ENCODE assay signal across 26 cellular contexts in the genomic region with DNA sequence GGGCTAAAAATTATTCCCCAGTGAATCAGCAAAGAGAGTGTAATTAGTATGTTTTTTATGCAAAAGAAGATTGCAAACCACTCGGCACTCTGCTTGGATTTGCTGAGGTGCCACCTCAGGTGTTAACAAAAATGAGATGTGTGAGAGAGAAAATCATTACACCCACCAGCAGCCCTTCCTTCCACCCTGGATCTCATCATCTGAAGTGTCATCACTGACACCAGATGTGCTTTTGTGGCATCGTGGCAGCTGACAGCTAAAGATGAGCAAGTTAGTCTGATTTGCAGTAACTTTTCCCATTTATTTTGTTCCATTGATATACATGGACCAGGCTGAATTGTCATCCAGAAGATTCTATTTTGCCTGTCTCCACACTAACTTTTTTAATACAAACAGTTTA. TPM values are rescaled to one million over a fixed set of nuclear protein-coding genes. Genes with fewer than 3 reads are reported as not detected.
DNase-seq lines count a peak whose midpoint lies in the region; FAIRE-seq and TF ChIP-seq lines count a peak whose summit lies in the region.
"Had no signal": no experiment of that assay in that cellular context is flagged by ENCODE, and none has a peak within 500 bp of the region (broad histone marks: within the 10 kb centered on the region; RNA-seq: fewer than 3 reads in every experiment).

No MANE protein-coding gene starts in this region.

- no peak for TF ChIP-seq POLR2A in H1 (IDR thresholded peaks at IDR 0.05; ENCODE audit: control extremely low read depth in 1 of 2, low read depth in 2 of 2, low read length in 2 of 2)

- H3K27ac ChIP-seq in H1 (ENCODE audit: low read depth, low read length), result no peak overlapping the region
- H3K27ac ChIP-seq: BLaER1 had no signal

- no peak overlapping the region for H2AK5ac ChIP-seq in H1 (ENCODE audit: low read depth, low read length)

- TF ChIP-seq EP300 in H1 (IDR thresholded peaks at IDR 0.05; ENCODE audit: borderline replicate concordance in 1 of 2, low read depth in 2 of 2, low read length in 2 of 2), result no peak

- no peak overlapping the region for H4K91ac ChIP-seq in H1 (replicated peaks; ENCODE audit: insufficient read length, low read length)

- intact Hi-C loops in head of caudate nucleus (cut with DNase I), result no loop called here

- WGBS in H1 (ENCODE audit: extremely low coverage in 1 of 2, insufficient coverage in 1 of 2, insufficient read length in 1 of 2, insufficient replicate concordance in 2 of 2, low coverage in 1 of 2, low lambda C conversion rate in 2 of 2, missing lambda C conversion rate in 1 of 2), 2 experiments, result 88% methylated on average over 2 of the region's 2 CpGs; no CpG with 5 or more reads in 1 of the 2 experiments

- no peak overlapping the region for H3K4ac ChIP-seq in H1 (replicated peaks; ENCODE audit: insufficient read length, low read depth, low read length)

- no peak overlapping the region for H2BK120ac ChIP-seq in H1 (replicated peaks; ENCODE audit: low read depth, low read length)

- H2BK5ac ChIP-seq in H1 (ENCODE audit: low read depth, low read length), result no peak overlapping the region

- no peaks in the 10 kb centered on the region for H4K20me1 ChIP-seq in H1 (replicated peaks in 1 of 2; ENCODE audit: control insufficient read depth in 1 of 2, insufficient read depth in 2 of 2, low read length in 2 of 2)
- H4K20me1 ChIP-seq: BLaER1 had no signal

- H3K9me3 ChIP-seq in H1 (ENCODE audit: insufficient read depth in 2 of 2, low read depth in 1 of 2, low read length in 1 of 2), result peaks cover 6 to 8% of the 10 kb centered on the region in 2 experiments; a peak in 3 of 4 replicates
- H3K9me3 ChIP-seq: BE2C, BLaER1 had no signal

- H3K4me3 ChIP-seq in H1 (ENCODE audit: extremely low read depth in 1 of 4, insufficient read depth in 2 of 4, low read depth in 3 of 4, low read length in 4 of 4), result no peak overlapping the region
- H3K4me3 ChIP-seq: BLaER1, GM12878 had no signal

- no peak overlapping the region for H3K18ac ChIP-seq in H1 (ENCODE audit: extremely low read depth, low read length)

- no peak overlapping the region for H2AFZ ChIP-seq in H1 (ENCODE audit: low read length)

- no peaks in the 10 kb centered on the region for H3K27me3 ChIP-seq in H1 (replicated peaks in 1 of 4; ENCODE audit: control insufficient read depth in 3 of 4, extremely low read depth in 1 of 4, insufficient read depth in 3 of 4, low read length in 3 of 4)
- H3K27me3 ChIP-seq: BE2C, BLaER1 had no signal

- no peaks in the 10 kb centered on the region for H3K79me2 ChIP-seq in H1 (ENCODE audit: control insufficient read depth in 1 of 2, insufficient read depth in 2 of 2, low read length in 2 of 2)

- TF ChIP-seq CTCF in H1 (IDR thresholded peaks at IDR 0.05; ENCODE audit: control extremely low read depth in 1 of 3, insufficient read depth in 1 of 3, low read depth in 1 of 3, low read length in 3 of 3), result no peak

- H4K8ac ChIP-seq in H1 (ENCODE audit: extremely low read depth, insufficient read depth, low read length), result no peak overlapping the region

- H4K5ac ChIP-seq in H1 (ENCODE audit: insufficient read length, low read depth, low read length), result no peak overlapping the region

- H2BK15ac ChIP-seq in H1 (ENCODE audit: low read length), result peak overlapping the region; percentile 8; the same call in 1 of the 2 replicates

- no peak overlapping the region for H3K23ac ChIP-seq in H1 (ENCODE audit: insufficient read length)

- no peaks in the 10 kb centered on the region for H3K23me2 ChIP-seq in H1 (ENCODE audit: low read depth, low read length)

- POLR2A ChIA-PET in H1 (lab: Charles Lee; ENCODE audit: partially characterized antibody) (no interaction called here), HEK293T (lab: Yijun Ruan, JAX) (no interaction called here)

- CTCF ChIA-PET in H1 (lab: Charles Lee; ENCODE audit: partially characterized antibody), result no interaction called here
- CTCF ChIA-PET in HEK293T (lab: Yijun Ruan, JAX), result no interaction called here

- FAIRE-seq in H1 (lab: Jason Lieb, UNC), result no peak
- FAIRE-seq: A204.1, GM12878, GM12892, GM18507, GM19239 had no signal

- no peaks in the 10 kb centered on the region for H3K79me1 ChIP-seq in H1 (ENCODE audit: low read depth, low read length)

- H3K9ac ChIP-seq in H1 (replicated peaks in 1 of 4; ENCODE audit: extremely low read depth in 1 of 4, low read depth in 3 of 4, low read length in 3 of 4), result no peak overlapping the region
- H3K9ac ChIP-seq: BLaER1 had no signal

- H3K14ac ChIP-seq in H1 (ENCODE audit: insufficient read length), result no peak overlapping the region

- no peak overlapping the region for H3K4me2 ChIP-seq in H1 (ENCODE audit: insufficient read depth in 1 of 2, low read depth in 2 of 2, low read length in 2 of 2)
- H3K4me2 ChIP-seq: BLaER1 had no signal

- no peak for TF ChIP-seq RAD21 in H1 (IDR thresholded peaks at IDR 0.05 in 1 of 2, conservative IDR thresholded peaks at IDR 0.05 in 1 of 2; ENCODE audit: low read depth in 2 of 2, low read length in 2 of 2)

- peaks cover 0 to 4% (median 0%) of the 10 kb centered on the region in 4 experiments; a peak in 1 of 8 replicates for H3K36me3 ChIP-seq in H1 (ENCODE audit: control insufficient read depth in 2 of 4, insufficient read depth in 4 of 4, low read length in 3 of 4)
- H3K36me3 ChIP-seq: BE2C, BLaER1 had no signal

- H3K4me1 ChIP-seq in H1 (replicated peaks in 1 of 4; ENCODE audit: control insufficient read depth in 3 of 4, insufficient read depth in 4 of 4, low read length in 3 of 4), result no peaks in the 10 kb centered on the region
- H3K4me1 ChIP-seq: BLaER1 had no signal

- no peak overlapping the region for H2BK20ac ChIP-seq in H1 (ENCODE audit: low read length)

- no peak overlapping the region for H2BK12ac ChIP-seq in H1 (ENCODE audit: low read depth, low read length)

- no peak overlapping the region for H3K56ac ChIP-seq in H1 (replicated peaks; ENCODE audit: insufficient read length, low read depth, low read length)

- no peak for DNase-seq in H1 (ENCODE audit: low read depth in 1 of 2, low spot score in 2 of 2)
- DNase-seq in head of caudate nucleus, result peak in 31 of 42 donors; percentile 9 to 83 (median 36)
- no peak for DNase-seq in dedifferentiated amniotic fluid mesenchymal stem cell (ENCODE audit: extremely low spot score)
- no peak for DNase-seq in HEK293T (ENCODE audit: extremely low spot score)
- no peak for DNase-seq in stimulated activated CD4-positive, alpha-beta T cell treated with anti-CD3 and anti-CD28 coated beads, Interleukin-2, amount 100 ng/mL, for 24 hours
- DNase-seq: 8988T; ACHN; BE2C; C1 segment of cervical spinal cord; CD4-positive, alpha-beta memory T cell; CD4-positive, CD25-positive, alpha-beta regulatory T cell; CD8-positive, alpha-beta memory T cell; COR-L47; DMS 273 treated with DMSO at 0.1 percent for 48 hours; DMS153; DMS53; DMS79; DND-41; EL; GDM1 had no signal

TF ChIP-seq in H1, 55 proteins besides CTCF, POLR2A, EP300 and RAD21 (continues in another document):
- TF ChIP-seq FOSL1 (IDR thresholded peaks at IDR 0.05; ENCODE audit: insufficient read depth, low read depth, low read length), result no peak
- no peak for TF ChIP-seq RBBP5 (IDR thresholded peaks at IDR 0.05; ENCODE audit: borderline replicate concordance, low read depth, low read length)
- TF ChIP-seq POLR2AphosphoS5 (IDR thresholded peaks at IDR 0.05; ENCODE audit: low read depth, low read length), result no peak
- no peak for TF ChIP-seq ZNF274 (IDR thresholded peaks at IDR 0.05; ENCODE audit: borderline replicate concordance, extremely low read depth, low read length)
- no peak for TF ChIP-seq RFX5 (IDR thresholded peaks at IDR 0.05; ENCODE audit: borderline replicate concordance, low read depth, low read length)
- no peak for TF ChIP-seq TEAD4 (IDR thresholded peaks at IDR 0.05; ENCODE audit: low read depth, low read length)
- TF ChIP-seq CTBP2 (IDR thresholded peaks at IDR 0.05; ENCODE audit: borderline replicate concordance, insufficient read depth, insufficient read length, low read length), result no peak
- TF ChIP-seq RXRA (IDR thresholded peaks at IDR 0.05; ENCODE audit: insufficient read depth, low read depth, low read length), result no peak

TF ChIP-seq in HEK293T, 16 proteins besides CTCF, POLR2A, EP300 and RAD21:
- TF ChIP-seq TARDBP (IDR thresholded peaks at IDR 0.05) (no peak), SUZ12 (IDR thresholded peaks at IDR 0.05) (no peak), HDGF (IDR thresholded peaks at IDR 0.05; ENCODE audit: borderline replicate concordance) (no peak), ZNF384 (IDR thresholded peaks at IDR 0.05) (no peak), LEF1 (IDR thresholded peaks at IDR 0.05; ENCODE audit: borderline replicate concordance) (no peak), L3MBTL2 (conservative IDR thresholded peaks at IDR 0.05) (no peak), NFRKB (IDR thresholded peaks at IDR 0.05) (no peak), ELF4 (IDR thresholded peaks at IDR 0.05) (no peak), FOXK2 (IDR thresholded peaks at IDR 0.05) (no peak), FOXM1 (IDR thresholded peaks at IDR 0.05; ENCODE audit: borderline replicate concordance) (no peak), CTBP1 (IDR thresholded peaks at IDR 0.05; ENCODE audit: borderline replicate concordance) (no peak), FOXA1 (IDR thresholded peaks at IDR 0.05) (no peak), SP1 (IDR thresholded peaks at IDR 0.05) (no peak), ARNT (IDR thresholded peaks at IDR 0.05) (no peak), BHLHE40 (IDR thresholded peaks at IDR 0.05; ENCODE audit: borderline replicate concordance) (no peak)
- TF ChIP-seq, protein P1, sequence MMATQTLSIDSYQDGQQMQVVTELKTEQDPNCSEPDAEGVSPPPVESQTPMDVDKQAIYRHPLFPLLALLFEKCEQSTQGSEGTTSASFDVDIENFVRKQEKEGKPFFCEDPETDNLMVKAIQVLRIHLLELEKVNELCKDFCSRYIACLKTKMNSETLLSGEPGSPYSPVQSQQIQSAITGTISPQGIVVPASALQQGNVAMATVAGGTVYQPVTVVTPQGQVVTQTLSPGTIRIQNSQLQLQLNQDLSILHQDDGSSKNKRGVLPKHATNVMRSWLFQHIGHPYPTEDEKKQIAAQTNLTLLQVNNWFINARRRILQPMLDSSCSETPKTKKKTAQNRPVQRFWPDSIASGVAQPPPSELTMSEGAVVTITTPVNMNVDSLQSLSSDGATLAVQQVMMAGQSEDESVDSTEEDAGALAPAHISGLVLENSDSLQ (IDR thresholded peaks at IDR 0.05), result no peak

RNA-seq across cellular contexts. Expression of a gene that starts 44.6 kb away (rescaled TPM):
- total RNA-seq in H1 (2021; fragmentation: NEBNext Ultra II Directional; extraction: Animal tissue kit (Norgen Biotek cat#: 25700)), result 142 and 151 TPM in 2 replicates
- polyA plus RNA-seq in H1 (2011; rRNA removed), result 73.1 and 87.7 TPM in 2 replicates
- polyA plus RNA-seq in H1 (2011; cell fraction: cytosol; rRNA removed), result 113 TPM
- polyA plus RNA-seq in H1 (2011; cell fraction: nucleus; rRNA removed), result 125 TPM
- 117 to 168 TPM (median 134 TPM) in 4 replicates for polyA plus RNA-seq in H1 (2012, experiment 1 of 2)
- 49.6 TPM for polyA plus RNA-seq in H1 (2012, experiment 2 of 2)
- polyA plus RNA-seq in H1 (2013, experiment 1 of 2), result 129 TPM
- 130 TPM for polyA plus RNA-seq in H1 (2013, experiment 2 of 2)
- polyA minus RNA-seq in H1 (2011; rRNA and poly(A)+ RNA removed), result 287 and 306 TPM in 2 replicates
- polyA minus RNA-seq in H1 (2011; cell fraction: cytosol; rRNA and poly(A)+ RNA removed), result 110 TPM
- polyA minus RNA-seq in H1 (2011; cell fraction: nucleus; rRNA and poly(A)+ RNA removed), result 131 TPM

Comparison
In these comparisons a context has a peak if more than half of its experiments do, and no peak if none do; other contexts are left out.
1. DNase-seq: peak in head of caudate nucleus (31 of 42); none in H1 (0 of 2), dedifferentiated amniotic fluid mesenchymal stem cell (single experiment), HEK293T (single experiment) and stimulated activated CD4-positive, alpha-beta T cell treated with anti-CD3 and anti-CD28 coated beads, Interleukin-2, amount 100 ng/mL, for 24 hours (0 of 2).